Comparison of ENCODE assay signal across 1 cellular context in genomic region chr2:165238295-165238694, GRCh38.
TF ChIP-seq lines count a peak whose summit lies in the region.

No MANE protein-coding gene starts in this region.

TF ChIP-seq in K562, 482 proteins besides CTCF, POLR2A, EP300 and RAD21 (continued from another document):
- TF ChIP-seq E2F6 (IDR thresholded peaks at IDR 0.05; ENCODE audit: borderline replicate concordance in 1 of 2, extremely low read depth in 1 of 2, insufficient read depth in 1 of 2, insufficient read length in 1 of 2, low read depth in 1 of 2, low read length in 1 of 2, poor library complexity in 1 of 2, severe bottlenecking in 1 of 2): no peak
- no peak for TF ChIP-seq SIRT6 (IDR thresholded peaks at IDR 0.05; ENCODE audit: low read depth, low read length)
- TF ChIP-seq, protein P1, sequence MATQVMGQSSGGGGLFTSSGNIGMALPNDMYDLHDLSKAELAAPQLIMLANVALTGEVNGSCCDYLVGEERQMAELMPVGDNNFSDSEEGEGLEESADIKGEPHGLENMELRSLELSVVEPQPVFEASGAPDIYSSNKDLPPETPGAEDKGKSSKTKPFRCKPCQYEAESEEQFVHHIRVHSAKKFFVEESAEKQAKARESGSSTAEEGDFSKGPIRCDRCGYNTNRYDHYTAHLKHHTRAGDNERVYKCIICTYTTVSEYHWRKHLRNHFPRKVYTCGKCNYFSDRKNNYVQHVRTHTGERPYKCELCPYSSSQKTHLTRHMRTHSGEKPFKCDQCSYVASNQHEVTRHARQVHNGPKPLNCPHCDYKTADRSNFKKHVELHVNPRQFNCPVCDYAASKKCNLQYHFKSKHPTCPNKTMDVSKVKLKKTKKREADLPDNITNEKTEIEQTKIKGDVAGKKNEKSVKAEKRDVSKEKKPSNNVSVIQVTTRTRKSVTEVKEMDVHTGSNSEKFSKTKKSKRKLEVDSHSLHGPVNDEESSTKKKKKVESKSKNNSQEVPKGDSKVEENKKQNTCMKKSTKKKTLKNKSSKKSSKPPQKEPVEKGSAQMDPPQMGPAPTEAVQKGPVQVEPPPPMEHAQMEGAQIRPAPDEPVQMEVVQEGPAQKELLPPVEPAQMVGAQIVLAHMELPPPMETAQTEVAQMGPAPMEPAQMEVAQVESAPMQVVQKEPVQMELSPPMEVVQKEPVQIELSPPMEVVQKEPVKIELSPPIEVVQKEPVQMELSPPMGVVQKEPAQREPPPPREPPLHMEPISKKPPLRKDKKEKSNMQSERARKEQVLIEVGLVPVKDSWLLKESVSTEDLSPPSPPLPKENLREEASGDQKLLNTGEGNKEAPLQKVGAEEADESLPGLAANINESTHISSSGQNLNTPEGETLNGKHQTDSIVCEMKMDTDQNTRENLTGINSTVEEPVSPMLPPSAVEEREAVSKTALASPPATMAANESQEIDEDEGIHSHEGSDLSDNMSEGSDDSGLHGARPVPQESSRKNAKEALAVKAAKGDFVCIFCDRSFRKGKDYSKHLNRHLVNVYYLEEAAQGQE (CRISPR knock-in tag; IDR thresholded peaks at IDR 0.05; ENCODE audit: low read depth): 0 out of 2 replicates have a peak, but pooled peaks have one; percentile 76
- TF ChIP-seq ADNP (tag; IDR thresholded peaks at IDR 0.05): no peak
